In the genomic region with DNA sequence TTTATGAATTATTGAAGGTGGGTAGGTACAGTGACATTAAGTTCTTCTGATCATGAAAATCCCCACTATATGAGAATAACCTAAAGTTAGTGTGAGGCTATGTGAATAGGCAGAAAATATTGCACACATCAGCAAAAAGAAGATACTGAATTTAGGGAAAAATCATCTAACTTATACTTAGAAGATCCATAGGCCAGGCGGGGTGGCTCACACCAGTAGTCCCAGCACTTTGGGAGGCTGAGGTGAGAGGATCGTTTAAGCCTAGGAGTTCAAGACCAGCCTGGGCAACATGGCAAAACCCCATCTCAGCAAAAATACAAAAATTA, we compare ENCODE assay signal across 17 cellular contexts.
"Had no signal": no experiment of that assay in that cellular context is flagged by ENCODE, and none has a peak within 500 bp of the region (broad histone marks: within the 10 kb centered on the region; RNA-seq: fewer than 3 reads in every experiment).

No MANE protein-coding gene starts in this region.

- H3K4me3 ChIP-seq: cardiac muscle cell, left lung, upper lobe of right lung had no signal

- H3K27ac ChIP-seq: cardiac muscle cell, parathyroid adenoma, upper lobe of right lung had no signal

- H3K36me3 ChIP-seq: cardiac muscle cell, left lung, upper lobe of right lung had no signal

- DNase-seq: activated CD4-positive, alpha-beta T cell treated with anti-CD3 and anti-CD28 coated beads, Interleukin-2, amount 50 U/mL, for 48 hours; activated gamma-delta T cell treated with Interleukin-2 at 50 U/mL for 16 hours; activated T-cell treated with anti-CD3 and anti-CD28 coated beads for 4 hours; amniotic stem cell; effector memory CD4-positive, alpha-beta T cell; glutamatergic neuron; left lung; natural killer cell; stimulated activated naive CD4-positive, alpha-beta T cell; upper lobe of right lung had no signal

- H3K4me3 Mint-ChIP-seq: activated T-helper 1 cell treated with anti-CD3 and anti-CD28 coated beads, Interleukin-12 subunit alpha, Interleukin-12 subunit beta, Interleukin-2, Interleukin-4 antibody, amounts not matched to agents 30 ng/mL and 10 ng/mL and 1 ng/mL, durations not matched to agents 14 hours and 24 hours and 36 hours; dendritic cell treated with granulocyte-macrophage colony-stimulating factor and Interleukin-4, amounts not matched to agents 40 ng/mL and 50 ng/mL, for 4 days had no signal

- H3K36me3 Mint-ChIP-seq: activated naive CD4-positive, alpha-beta T cell treated with anti-CD3 and anti-CD28 coated beads, Interleukin-2, amount 50 U/mL, for 72 hours had no signal

- H3K79me2 ChIP-seq: parathyroid adenoma had no signal

- H2AFZ ChIP-seq: parathyroid adenoma had no signal

- H3K27me3 ChIP-seq: cardiac muscle cell, left lung, upper lobe of right lung had no signal

- FAIRE-seq: TTC549 had no signal

- H3K27ac Mint-ChIP-seq: activated naive CD4-positive, alpha-beta T cell treated with anti-CD3 and anti-CD28 coated beads, Interleukin-2, amount 50 U/mL, for 72 hours; activated T-helper 1 cell treated with anti-CD3 and anti-CD28 coated beads, Interleukin-12 subunit alpha, Interleukin-12 subunit beta, Interleukin-2, Interleukin-4 antibody, amounts not matched to agents 30 ng/mL and 10 ng/mL and 1 ng/mL, durations not matched to agents 14 hours and 24 hours and 36 hours; natural killer cell; T-helper 2 cell treated with Interferon-gamma antibody and Interleukin-4, amounts not matched to agents 5 μg/mL and 100 μg/mL, for 36 hours had no signal

- H3K9ac ChIP-seq: parathyroid adenoma had no signal

- H3K9me3 Mint-ChIP-seq: activated naive CD4-positive, alpha-beta T cell treated with anti-CD3 and anti-CD28 coated beads, Interleukin-2, amount 50 U/mL, for 72 hours; dendritic cell treated with granulocyte-macrophage colony-stimulating factor and Interleukin-4, amounts not matched to agents 40 ng/mL and 50 ng/mL, for 4 days; natural killer cell had no signal

- H3K9me3 ChIP-seq: left lung, upper lobe of right lung had no signal

- H3K4me1 ChIP-seq: parathyroid adenoma had no signal
